In genomic region chr1:63362578-63362977, GRCh38 we compare ENCODE assay signal across 19 cellular contexts. TPM values are rescaled to one million over a fixed set of nuclear protein-coding genes. Genes with fewer than 3 reads are reported as not detected.
"Had no signal": no experiment of that assay in that cellular context is flagged by ENCODE, and none has a peak within 500 bp of the region (broad histone marks: within the 10 kb centered on the region; RNA-seq: fewer than 3 reads in every experiment).

No MANE protein-coding gene starts in this region.

- H3K4me1 ChIP-seq: prostate gland had no signal

- H3K4me3 ChIP-seq: heart left ventricle, prostate gland, sigmoid colon, suprapubic skin, upper lobe of left lung had no signal

- H3K27me3 ChIP-seq: sigmoid colon, upper lobe of left lung had no signal

- ATAC-seq: activated T-cell treated with anti-CD3 and anti-CD28 coated beads, Interleukin-2, amount 50 U/mL, for 4 hours; heart left ventricle; naive thymus-derived CD8-positive, alpha-beta T cell had no signal

- H3K9me3 ChIP-seq: heart left ventricle, prostate gland, sigmoid colon, suprapubic skin, upper lobe of left lung had no signal

- H3K36me3 ChIP-seq: heart left ventricle, prostate gland, sigmoid colon, suprapubic skin, upper lobe of left lung had no signal

- DNase-seq: activated CD4-positive, alpha-beta memory T cell treated with anti-CD3 and anti-CD28 coated beads for 36 hours; activated CD4-positive, alpha-beta T cell treated with anti-CD3 and anti-CD28 coated beads for 1 hour; activated effector memory CD4-positive, alpha-beta T cell treated with anti-CD3 and anti-CD28 coated beads, Interleukin-2, amount 50 U/mL, for 16 hours; activated T-cell treated with anti-CD3 and anti-CD28 coated beads, Interleukin-2, amount 50 U/mL, for 4 hours; amygdala; heart left ventricle; left colon; naive thymus-derived CD8-positive, alpha-beta T cell; sigmoid colon; stimulated activated CD4-positive, alpha-beta T cell treated with anti-CD3 and anti-CD28 coated beads, Interleukin-2, amount 100 ng/mL, for 48 hours; stimulated activated naive CD4-positive, alpha-beta T cell treated with Interleukin-2 at 50 U/mL for 16 hours; T-helper 9 cell; upper lobe of left lung had no signal

- H3K27ac ChIP-seq: heart left ventricle, prostate gland, sigmoid colon, suprapubic skin, upper lobe of left lung had no signal

RNA-seq across cellular contexts. Expression of gene FOXD3, which starts 40.2 kb away (rescaled TPM):
- total RNA-seq: activated CD4-positive, alpha-beta memory T cell treated with anti-CD3 and anti-CD28 coated beads for 36 hours; activated T-cell treated with anti-CD3 and anti-CD28 coated beads, Interleukin-2, amount 50 U/mL, for 4 hours; dermis microvascular lymphatic vessel endothelial cell; frontal cortex; lung microvascular endothelial cell; mononuclear cell; naive thymus-derived CD8-positive, alpha-beta T cell had no signal
- polyA plus RNA-seq: naive thymus-derived CD8-positive, alpha-beta T cell had no signal
